Comparison of ENCODE assay signal across 11 cellular contexts in the genomic region with DNA sequence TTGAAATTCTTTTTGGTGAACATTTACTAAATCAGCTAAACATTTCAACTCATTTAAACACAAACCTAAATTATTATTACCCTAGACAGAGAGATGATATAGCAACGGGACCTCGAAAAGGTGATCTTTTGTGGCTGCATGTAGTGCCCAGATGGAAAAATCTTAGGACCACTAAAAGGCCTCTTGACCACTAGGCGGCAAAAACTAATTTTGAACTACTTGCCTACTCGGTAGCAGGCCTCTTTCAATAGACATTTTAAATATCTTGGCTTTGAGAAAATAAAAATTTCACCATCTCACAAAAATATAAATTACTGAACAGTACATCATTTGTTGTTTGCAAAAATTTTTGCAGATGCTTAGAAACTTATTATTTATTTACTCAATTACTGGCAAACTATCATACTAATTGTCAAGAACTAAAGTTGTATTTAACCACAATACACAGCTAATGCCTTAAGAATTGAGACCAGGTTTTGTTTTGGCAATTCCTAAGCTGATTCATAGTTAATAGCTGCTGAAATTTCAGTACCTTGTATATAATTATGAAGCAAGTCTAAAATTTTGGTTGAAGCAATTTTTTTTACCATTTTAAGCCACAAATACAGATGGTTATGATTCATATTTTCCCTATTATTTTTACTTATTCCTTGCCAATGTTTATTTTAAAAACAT. TPM values are rescaled to one million over a fixed set of nuclear protein-coding genes. Genes with fewer than 3 reads are reported as not detected.
DNase-seq lines count a peak whose midpoint lies in the region; ATAC-seq, FAIRE-seq and TF ChIP-seq lines count a peak whose summit lies in the region.
"Had no signal": no experiment of that assay in that cellular context is flagged by ENCODE, and none has a peak within 500 bp of the region (broad histone marks: within the 10 kb centered on the region; RNA-seq: fewer than 3 reads in every experiment).

No MANE protein-coding gene starts in this region.

- peaks cover 31% of the 10 kb centered on the region for H3K4me1 Mint-ChIP-seq in astrocyte (ENCODE audit: low read depth, unreplicated experiment)

- no peaks in the 10 kb centered on the region for H3K27me3 Mint-ChIP-seq in astrocyte (ENCODE audit: low read depth, unreplicated experiment)

- no peak overlapping the region for H3K4me3 Mint-ChIP-seq in astrocyte (ENCODE audit: unreplicated experiment)

- H3K79me2 ChIP-seq in astrocyte (ENCODE audit: insufficient read depth, low read length): peaks cover 17% of the 10 kb centered on the region

- H3K9me3 ChIP-seq in astrocyte (ENCODE audit: insufficient read depth, low read depth, low read length) (no peaks in the 10 kb centered on the region), kidney (ENCODE audit: control insufficient read depth in 1 of 2, low read length in 2 of 2) (no peaks in the 10 kb centered on the region), aorta (ENCODE audit: control insufficient read depth, low read length) (no peaks in the 10 kb centered on the region)

- ATAC-seq in Right ventricle myocardium superior (ENCODE audit: poor library complexity) (peak; percentile 51), aorta (ENCODE audit: low FRiP score) (peak; percentile 47), GM21723 (IDR thresholded peaks at IDR 0.05; ENCODE audit: unreplicated experiment) (no peak), GM21515 (IDR thresholded peaks at IDR 0.05; ENCODE audit: unreplicated experiment) (no peak), GM21737 (IDR thresholded peaks at IDR 0.05; ENCODE audit: unreplicated experiment) (no peak)

- peak; percentile 62 for FAIRE-seq in astrocyte (lab: Jason Lieb, UNC)
- FAIRE-seq in kidney (lab: Jason Lieb, UNC): peak; percentile 39

- WGBS in aorta, 2 donors: 24 to 36% methylated on average over 4 of the region's 4 CpGs

- no peaks in the 10 kb centered on the region for H3K36me3 Mint-ChIP-seq in astrocyte (ENCODE audit: low read depth, unreplicated experiment)

- no peaks in the 10 kb centered on the region for H3K9me3 Mint-ChIP-seq in astrocyte (ENCODE audit: unreplicated experiment)

- no peak overlapping the region for H3K4me3 ChIP-seq in astrocyte (ENCODE audit: insufficient read depth, low read depth, low read length)
- no peak overlapping the region for H3K4me3 ChIP-seq in kidney (ENCODE audit: low read length in 2 of 2)
- no peak overlapping the region for H3K4me3 ChIP-seq in aorta (ENCODE audit: low read length in 2 of 2)

- peak overlapping the region; percentile 95 for H3K27ac Mint-ChIP-seq in astrocyte (ENCODE audit: unreplicated experiment)

- no peaks in the 10 kb centered on the region for H3K27me3 ChIP-seq in astrocyte (ENCODE audit: insufficient read depth, low read length)
- no peaks in the 10 kb centered on the region for H3K27me3 ChIP-seq in aorta (ENCODE audit: control insufficient read depth in 1 of 2, insufficient read depth in 2 of 2, low read length in 1 of 2)

- H3K4me1 ChIP-seq in astrocyte (ENCODE audit: insufficient read depth, low read length): peaks cover 25% of the 10 kb centered on the region
- H3K4me1 ChIP-seq in kidney (ENCODE audit: control insufficient read depth in 1 of 2, insufficient read depth in 1 of 2, low read depth in 1 of 2, low read length in 2 of 2): no peaks in the 10 kb centered on the region
- H3K4me1 ChIP-seq in aorta (ENCODE audit: control insufficient read depth in 1 of 2, insufficient read depth in 2 of 2, low read length in 2 of 2): no peaks in the 10 kb centered on the region

- H2AFZ ChIP-seq in astrocyte (ENCODE audit: low read depth, low read length): no peak overlapping the region

- H4K20me1 ChIP-seq in astrocyte (ENCODE audit: insufficient read depth, low read length): no peaks in the 10 kb centered on the region

- peak; percentile 56 for TF ChIP-seq CTCF in astrocyte (IDR thresholded peaks at IDR 0.05; ENCODE audit: insufficient read depth, low read depth, low read length)
- no peak for TF ChIP-seq CTCF in kidney (IDR thresholded peaks at IDR 0.05; ENCODE audit: borderline replicate concordance, extremely low read depth, insufficient read depth)

- H3K27ac ChIP-seq in astrocyte (ENCODE audit: low read depth, low read length) (peak overlapping the region; percentile 82), kidney (ENCODE audit: low read depth in 2 of 2, low read length in 2 of 2) (peak overlapping the region in 1 of 2 donors; percentile 14), aorta (ENCODE audit: low read depth in 1 of 2, low read length in 2 of 2) (peak overlapping the region in 1 of 2 donors; percentile 63)

- no peak for DNase-seq in Right ventricle myocardium superior
- DNase-seq in cardiac septum (ENCODE audit: low spot score): no peak
- peak; percentile 81 for DNase-seq in astrocyte (ENCODE audit: low read depth)
- DNase-seq in kidney: no peak
- no peak for DNase-seq in aorta
- DNase-seq: C1 segment of cervical spinal cord, cortex of kidney, MM.1S had no signal

- H3K9ac ChIP-seq in astrocyte (ENCODE audit: low read length): peak overlapping the region; percentile 64
- H3K9ac ChIP-seq in kidney (ENCODE audit: low read length in 2 of 2): peak overlapping the region in 1 of 2 donors; percentile 12

- peak overlapping the region; percentile 20 for H3K4me2 ChIP-seq in astrocyte (ENCODE audit: low read length)

- intact Hi-C loops in Right ventricle myocardium superior (cut with DNase I) (loop anchor here (10.0 kb wide), 1 partner anchor 459 kb away; no protein-coding TSS in a partner anchor), cardiac septum (cut with DNase I) (no loop called here), kidney (cut with DNase I) (no loop called here), aorta (cut with DNase I) (loop anchor here (2.0 to 10.0 kb wide), 2 partner anchors 461 to 689 kb away; partner anchors contain the start of gene GULP1 (in 1 of the 2))

- no peaks in the 10 kb centered on the region for H3K36me3 ChIP-seq in astrocyte (ENCODE audit: insufficient read depth, low read length)
- H3K36me3 ChIP-seq in kidney (ENCODE audit: control insufficient read depth in 1 of 2, insufficient read depth in 2 of 2, low read length in 2 of 2): peaks cover 0 to 4% of the 10 kb centered on the region in 2 donors
- no peaks in the 10 kb centered on the region for H3K36me3 ChIP-seq in aorta (ENCODE audit: control insufficient read depth in 1 of 2, insufficient read depth in 2 of 2, low read length in 1 of 2)

RNA-seq across cellular contexts. Expression of gene COL3A1, which starts 9.4 kb away (rescaled TPM):
- total RNA-seq in Right ventricle myocardium superior (47.0 TPM), cardiac septum (180 TPM), astrocyte (350 and 458 TPM in 2 replicates), kidney (138 TPM), aorta (1,000 to 10,000 TPM in 1 of 2 donors, 100 to 1,000 TPM in 1; 673 to 1,346 TPM)
- polyA plus RNA-seq in kidney (ENCODE audit: insufficient read depth, low read depth, low replicate concordance) (32.2 TPM), aorta (100 to 1,000 TPM; 155 to 875 TPM)

Comparison
In these comparisons a context has a peak if more than half of its experiments do, and no peak if none do; other contexts are left out.
1. intact Hi-C loops: an anchor here in Right ventricle myocardium superior (10.0 kb wide) and aorta (2.0 to 10.0 kb wide); none called in cardiac septum and kidney.
2. ATAC-seq: peak in Right ventricle myocardium superior (single experiment) and aorta (single experiment); none in GM21723 (single experiment), GM21515 (single experiment) and GM21737 (single experiment).